ENCODE assay signal across 21 cellular contexts in genomic region chr12:108948369-108948768, GRCh38.
"Had no signal": no experiment of that assay in that cellular context is flagged by ENCODE, and none has a peak within 500 bp of the region (broad histone marks: within the 10 kb centered on the region; RNA-seq: fewer than 3 reads in every experiment).

No MANE protein-coding gene starts in this region.

- DNase-seq: activated CD4-positive, alpha-beta T cell treated with anti-CD3 and anti-CD28 coated beads for 1 hour; activated CD4-positive, alpha-beta T cell treated with anti-CD3 and anti-CD28 coated beads, Interleukin-2, amount 50 U/mL, for 1 hour; activated CD8-positive, alpha-beta T cell treated with anti-CD3 and anti-CD28 coated beads, Interleukin-2, amount 10 ng/mL, durations not matched to agents 7 days and 5 days; activated gamma-delta T cell treated with Interleukin-2 at 50 U/mL for 16 hours; aorta; central memory CD4-positive, alpha-beta T cell; effector memory CD4-positive, alpha-beta T cell; foreskin melanocyte; immature natural killer cell; kidney glomerular epithelial cell; left ventricle myocardium inferior; ovary; psoas muscle; stimulated activated CD4-positive, alpha-beta T cell treated with anti-CD3 and anti-CD28 coated beads, Interleukin-12 subunit alpha, Interleukin-12 subunit beta, amount 100 ng/mL, for 4 hours; stimulated activated CD4-positive, alpha-beta T cell treated with anti-CD3 and anti-CD28 coated beads, Interleukin-4, amount 100 ng/mL, for 4 hours; substantia nigra; thyroid gland had no signal

- ATAC-seq: activated CD8-positive, alpha-beta T cell treated with anti-CD3 and anti-CD28 coated beads, Interleukin-2, amount 10 ng/mL, durations not matched to agents 7 days and 5 days; activated naive CD4-positive, alpha-beta T cell treated with anti-CD3 and anti-CD28 coated beads, Interleukin-2, amount 50 U/mL, for 72 hours; esophagus mucosa; natural killer cell treated with Interleukin-12 subunit alpha and Interleukin-12 subunit beta and Interleukin-15 and Interleukin-18, amount 100 ng/mL, for 72 hours; psoas muscle had no signal

- H3K4me3 ChIP-seq: left ventricle myocardium inferior, ovary, psoas muscle, right atrium auricular region, thyroid gland had no signal

- H3K4me1 ChIP-seq: thyroid gland had no signal

- H3K27ac ChIP-seq: left ventricle myocardium inferior, ovary, psoas muscle, right atrium auricular region, thyroid gland had no signal

- H3K36me3 ChIP-seq: ovary, right atrium auricular region, thyroid gland had no signal

- H3K9me3 ChIP-seq: ovary, psoas muscle, thyroid gland had no signal
